Comparison of ENCODE assay signal across 25 cellular contexts in the genomic region with DNA sequence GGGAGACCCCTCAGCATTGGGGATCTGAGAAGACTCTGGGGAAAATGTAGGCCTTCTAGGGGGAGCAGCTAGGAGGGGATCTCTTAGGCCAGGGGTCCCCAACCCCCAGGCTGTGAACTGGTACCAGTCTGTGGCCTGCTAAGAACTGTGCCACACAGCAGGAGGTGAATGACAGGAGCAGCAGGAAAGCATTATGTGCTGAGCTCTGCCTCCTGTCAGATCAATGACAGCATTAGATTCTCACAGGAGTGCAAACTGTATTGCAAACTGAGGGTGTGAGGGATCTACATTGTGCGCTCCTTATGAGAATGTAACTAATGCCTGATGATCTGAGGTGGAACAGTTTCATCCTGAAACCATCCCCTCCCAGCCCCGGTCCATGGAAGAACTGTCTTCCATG.
"Had no signal": no experiment of that assay in that cellular context is flagged by ENCODE, and none has a peak within 500 bp of the region (broad histone marks: within the 10 kb centered on the region; RNA-seq: fewer than 3 reads in every experiment).

No MANE protein-coding gene starts in this region.

- H3K9me3 ChIP-seq: adrenal gland, esophagus muscularis mucosa, heart right ventricle, left lung, spleen, transverse colon had no signal

- H3K27ac Mint-ChIP-seq: activated naive CD4-positive, alpha-beta T cell treated with anti-CD3 and anti-CD28 coated beads for 36 hours; activated naive CD8-positive, alpha-beta T cell treated with anti-CD3 and anti-CD28 coated beads for 36 hours; activated T-helper 1 cell treated with anti-CD3 and anti-CD28 coated beads, Interleukin-12 subunit alpha, Interleukin-12 subunit beta, Interleukin-2, Interleukin-4 antibody, amounts not matched to agents 30 ng/mL and 10 ng/mL and 1 ng/mL, durations not matched to agents 14 hours and 24 hours and 36 hours; brain; naive thymus-derived CD4-positive, alpha-beta T cell; T-helper 2 cell treated with Interferon-gamma antibody and Interleukin-4, amounts not matched to agents 5 μg/mL and 100 μg/mL, for 36 hours had no signal

- H3K9me3 Mint-ChIP-seq: activated naive CD4-positive, alpha-beta T cell treated with anti-CD3 and anti-CD28 coated beads for 36 hours; activated T-helper 1 cell treated with anti-CD3 and anti-CD28 coated beads, Interleukin-12 subunit alpha, Interleukin-12 subunit beta, Interleukin-2, Interleukin-4 antibody, amounts not matched to agents 30 ng/mL and 10 ng/mL and 1 ng/mL, durations not matched to agents 14 hours and 24 hours and 36 hours; neural crest cell; T-helper 2 cell treated with Interferon-gamma antibody and Interleukin-4, amounts not matched to agents 5 μg/mL and 100 μg/mL, for 36 hours had no signal

- H3K36me3 Mint-ChIP-seq: activated naive CD8-positive, alpha-beta T cell treated with anti-CD3 and anti-CD28 coated beads for 36 hours; brain; naive thymus-derived CD4-positive, alpha-beta T cell had no signal

- H3K36me3 ChIP-seq: adrenal gland, esophagus muscularis mucosa, heart right ventricle, left lung, spleen, transverse colon had no signal

- H3K4me1 ChIP-seq: adrenal gland, foreskin keratinocyte, left lung, spleen, transverse colon had no signal

- H3K27me3 Mint-ChIP-seq: activated naive CD8-positive, alpha-beta T cell treated with anti-CD3 and anti-CD28 coated beads for 36 hours had no signal

- H3K4me1 Mint-ChIP-seq: activated naive CD8-positive, alpha-beta T cell treated with anti-CD3 and anti-CD28 coated beads for 36 hours; neural crest cell had no signal

- H3K27ac ChIP-seq: adrenal gland, esophagus muscularis mucosa, foreskin keratinocyte, heart right ventricle, left lung, spleen, transverse colon had no signal

- ATAC-seq: activated CD4-positive, CD25-positive, alpha-beta regulatory T cell treated with anti-CD3 and anti-CD28 coated beads, Interleukin-2, amount 50 U/mL, for 24 hours; foreskin keratinocyte; heart right ventricle; left lung; naive thymus-derived CD4-positive, alpha-beta T cell; right cardiac atrium had no signal

- H3K27me3 ChIP-seq: adrenal gland, esophagus muscularis mucosa, foreskin keratinocyte, heart right ventricle, left lung, spleen, transverse colon had no signal

- H3K4me3 Mint-ChIP-seq: activated naive CD4-positive, alpha-beta T cell treated with anti-CD3 and anti-CD28 coated beads for 36 hours; activated naive CD8-positive, alpha-beta T cell treated with anti-CD3 and anti-CD28 coated beads for 36 hours; activated T-helper 1 cell treated with anti-CD3 and anti-CD28 coated beads, Interleukin-12 subunit alpha, Interleukin-12 subunit beta, Interleukin-2, Interleukin-4 antibody, amounts not matched to agents 30 ng/mL and 10 ng/mL and 1 ng/mL, durations not matched to agents 14 hours and 24 hours and 36 hours; brain; naive thymus-derived CD4-positive, alpha-beta T cell; neural crest cell; T-helper 2 cell treated with Interferon-gamma antibody and Interleukin-4, amounts not matched to agents 5 μg/mL and 100 μg/mL, for 36 hours had no signal

- DNase-seq: activated CD4-positive, alpha-beta T cell treated with anti-CD3 and anti-CD28 coated beads for 48 hours; activated CD4-positive, alpha-beta T cell treated with anti-CD3 and anti-CD28 coated beads, Interleukin-2, amount 50 U/mL, for 48 hours; activated CD8-positive, alpha-beta memory T cell treated with anti-CD3 and anti-CD28 coated beads for 24 hours; activated effector memory CD4-positive, alpha-beta T cell treated with anti-CD3 and anti-CD28 coated beads, Interleukin-2, amount 50 U/mL, for 16 hours; activated naive CD4-positive, alpha-beta T cell treated with anti-CD3 and anti-CD28 coated beads for 36 hours; activated naive CD8-positive, alpha-beta T cell treated with anti-CD3 and anti-CD28 coated beads for 36 hours; adrenal gland; aorta; foreskin keratinocyte; heart right ventricle; left lung; naive thymus-derived CD4-positive, alpha-beta T cell; occipital lobe; spleen; stimulated activated naive CD4-positive, alpha-beta T cell; T-helper 1 cell; transverse colon had no signal

- H3K4me3 ChIP-seq: adrenal gland, esophagus muscularis mucosa, heart right ventricle, left lung, lung, spleen, transverse colon had no signal
